11 cellular contexts compared by ENCODE assay signal in genomic region chr17:19062718-19063325, GRCh38. TPM values are rescaled to one million over a fixed set of nuclear protein-coding genes. Genes with fewer than 3 reads are reported as not detected.
A peak's percentile ranks its signal among the peaks of the same experiment; 100 is the strongest.
DNase-seq lines count a peak whose midpoint lies in the region; ATAC-seq, FAIRE-seq and TF ChIP-seq lines count a peak whose summit lies in the region.
"Not testable (repeated sequence)": the region's sequence is repeated elsewhere in the genome, so short reads cannot be mapped to it uniquely, and the experiment has no call there.
"Had no signal": no experiment of that assay in that cellular context is flagged by ENCODE, and none has a peak within 500 bp of the region (broad histone marks: within the 10 kb centered on the region; RNA-seq: fewer than 3 reads in every experiment).

No MANE protein-coding gene starts in this region.

- ATAC-seq in CD4-positive, alpha-beta T cell (ENCODE audit: poor library complexity), result peak; percentile 66
- peak; percentile 47 for ATAC-seq in GM19023 (IDR thresholded peaks at IDR 0.05; ENCODE audit: unreplicated experiment)
- ATAC-seq in GM21526 (IDR thresholded peaks at IDR 0.05; ENCODE audit: low FRiP score, unreplicated experiment), result peak; percentile 74
- ATAC-seq in HG02884 (IDR thresholded peaks at IDR 0.05; ENCODE audit: unreplicated experiment), result peak; percentile 37
- peak; percentile 45 for ATAC-seq in HG03442 (IDR thresholded peaks at IDR 0.05; ENCODE audit: unreplicated experiment)
- ATAC-seq in activated CD8-positive, alpha-beta T cell treated with anti-CD3 and anti-CD28 coated beads for 36 hours, result peak; percentile 76
- peak; percentile 81 to 96 (median 90) for ATAC-seq in heart left ventricle
- peak; percentile 79 to 94 (median 88) for ATAC-seq in pancreas

- H3K27ac ChIP-seq in CD4-positive, alpha-beta T cell (ENCODE audit: low read depth, low read length); heart left ventricle; pancreas: not testable (repeated sequence)

- not testable (repeated sequence) for H3K27me3 ChIP-seq in CD4-positive, alpha-beta T cell (ENCODE audit: control insufficient read depth, insufficient read depth, low read length); heart left ventricle; pancreas

- H3K4me3 ChIP-seq in heart left ventricle, pancreas: not testable (repeated sequence)

- CTCF ChIA-PET in CD4-positive, alpha-beta T cell (lab: Charles Lee); activated CD8-positive, alpha-beta T cell treated with anti-CD3 and anti-CD28 coated beads for 36 hours (lab: Charles Lee): not testable (repeated sequence)

- not testable (repeated sequence) for H3K4me3 Mint-ChIP-seq in CD4-positive, alpha-beta T cell; activated CD8-positive, alpha-beta T cell treated with anti-CD3 and anti-CD28 coated beads for 36 hours

- not testable (repeated sequence) for H3K27me3 Mint-ChIP-seq in CD4-positive, alpha-beta T cell; activated CD8-positive, alpha-beta T cell treated with anti-CD3 and anti-CD28 coated beads for 36 hours

- FAIRE-seq in pancreas (lab: Jason Lieb, UNC), result not testable (repeated sequence)

- not testable (repeated sequence) for H3K9me3 ChIP-seq in CD4-positive, alpha-beta T cell (ENCODE audit: control insufficient read depth, low read length); heart left ventricle; pancreas

- H3K36me3 Mint-ChIP-seq in CD4-positive, alpha-beta T cell (ENCODE audit: low read depth); activated CD8-positive, alpha-beta T cell treated with anti-CD3 and anti-CD28 coated beads for 36 hours (ENCODE audit: low read depth): not testable (repeated sequence)

- H3K36me3 ChIP-seq in heart left ventricle, pancreas: not testable (repeated sequence)

- intact Hi-C loops in CD4-positive, alpha-beta T cell (cut with DNase I, micrococcal nuclease); activated CD8-positive, alpha-beta T cell treated with anti-CD3 and anti-CD28 coated beads for 36 hours (cut with micrococcal nuclease); heart left ventricle (cut with DNase I); pancreas (cut with DNase I): not testable (repeated sequence)

- no CpG with 5 or more reads among the region's 20 CpGs for WGBS in heart left ventricle, 4 donors
- no CpG with 5 or more reads among the region's 20 CpGs for WGBS in pancreas, 2 donors

- not testable (repeated sequence) for DNase-seq in CD4-positive, alpha-beta T cell; activated CD8-positive, alpha-beta T cell treated with anti-CD3 and anti-CD28 coated beads for 36 hours; heart left ventricle; pancreas

- H3K4me1 ChIP-seq in heart left ventricle, pancreas: not testable (repeated sequence)

- TF ChIP-seq POLR2A in heart left ventricle (IDR thresholded peaks at IDR 0.05), result not testable (repeated sequence)

- not testable (repeated sequence) for H3K27ac Mint-ChIP-seq in CD4-positive, alpha-beta T cell; activated CD8-positive, alpha-beta T cell treated with anti-CD3 and anti-CD28 coated beads for 36 hours

- not testable (repeated sequence) for TF ChIP-seq CTCF in CD4-positive, alpha-beta T cell (IDR thresholded peaks at IDR 0.05); activated CD8-positive, alpha-beta T cell treated with anti-CD3 and anti-CD28 coated beads for 36 hours (IDR thresholded peaks at IDR 0.05); heart left ventricle (IDR thresholded peaks at IDR 0.05); pancreas (IDR thresholded peaks at IDR 0.05)

- not testable (repeated sequence) for H3K9me3 Mint-ChIP-seq in CD4-positive, alpha-beta T cell; activated CD8-positive, alpha-beta T cell treated with anti-CD3 and anti-CD28 coated beads for 36 hours

- POLR2A ChIA-PET in CD4-positive, alpha-beta T cell (lab: Charles Lee); activated CD8-positive, alpha-beta T cell treated with anti-CD3 and anti-CD28 coated beads for 36 hours (lab: Charles Lee): not testable (repeated sequence)

- H3K4me1 Mint-ChIP-seq in CD4-positive, alpha-beta T cell (ENCODE audit: low read depth); activated CD8-positive, alpha-beta T cell treated with anti-CD3 and anti-CD28 coated beads for 36 hours (ENCODE audit: low read depth): not testable (repeated sequence)

RNA-seq across cellular contexts. Expression of gene GRAP, which starts 16.1 kb away (rescaled TPM):
- 10 to 100 TPM; 20.1 to 20.4 TPM for total RNA-seq in CD4-positive, alpha-beta T cell
- total RNA-seq in activated CD8-positive, alpha-beta T cell treated with anti-CD3 and anti-CD28 coated beads for 36 hours, result 10 to 100 TPM; 11.9 to 12.2 TPM
- total RNA-seq in heart left ventricle, result 1 to 10 TPM; 1.1 to 6.3 (median 2.1) TPM
- 1 to 10 TPM; 2.1 to 3.3 TPM for polyA plus RNA-seq in heart left ventricle
- 1 to 10 TPM in 2 of 6 donors, under 1 TPM in 4; 0.38 to 1.5 (median 0.56) TPM for total RNA-seq in pancreas
- polyA plus RNA-seq in pancreas, result 1 to 10 TPM; 1.5 to 2.3 TPM
- total RNA-seq: fibroblast of villous mesenchyme, GM23248 had no signal
- polyA plus RNA-seq: GM23248 had no signal

RNA-seq across cellular contexts. Expression of gene FAM83G, which starts 58.3 kb away (rescaled TPM):
- total RNA-seq in CD4-positive, alpha-beta T cell, result 1 to 10 TPM; 2.9 to 3.0 TPM
- total RNA-seq in activated CD8-positive, alpha-beta T cell treated with anti-CD3 and anti-CD28 coated beads for 36 hours, result 10 to 100 TPM; 11.9 to 12.1 TPM
- 1 to 10 TPM; 1.2 to 7.4 (median 1.8) TPM for total RNA-seq in heart left ventricle
- polyA plus RNA-seq in heart left ventricle, result 10 to 100 TPM in 1 of 2 donors, 1 to 10 TPM in 1; 1.5 to 12.8 TPM
- total RNA-seq in pancreas, result 10 to 100 TPM in 2 of 6 donors, 1 to 10 TPM in 4; 5.6 to 10.8 (median 7.5) TPM
- 10 to 100 TPM; 10.4 to 12.9 TPM for polyA plus RNA-seq in pancreas
- polyA plus RNA-seq: neural cell had no signal

Comparison
In these comparisons a context has a peak if more than half of its experiments do, and no peak if none do; other contexts are left out.
1. ATAC-seq: peak in every context shown above with its lines; median percentile 90 in heart left ventricle; 88 in pancreas; 76 in activated CD8-positive, alpha-beta T cell treated with anti-CD3 and anti-CD28 coated beads for 36 hours; 74 in GM21526; 66 in CD4-positive, alpha-beta T cell; 47 in GM19023; 45 in HG03442; 37 in HG02884.